In genomic region chr9:89436326-89436725, GRCh38 we compare ENCODE assay signal across 12 cellular contexts.
DNase-seq lines count a peak whose midpoint lies in the region; ATAC-seq and TF ChIP-seq lines count a peak whose summit lies in the region.
"Had no signal": no experiment of that assay in that cellular context is flagged by ENCODE, and none has a peak within 500 bp of the region (broad histone marks: within the 10 kb centered on the region; RNA-seq: fewer than 3 reads in every experiment).

No MANE protein-coding gene starts in this region.

- H3K9me3 Mint-ChIP-seq in T-cell: no peaks in the 10 kb centered on the region

- H3K27ac ChIP-seq in osteoblast (ENCODE audit: low read depth, low read length): no peak overlapping the region
- H3K27ac ChIP-seq: left ventricle myocardium inferior had no signal

- H3K4me2 ChIP-seq in osteoblast (ENCODE audit: insufficient read depth, low read length): no peak overlapping the region

- H3K4me1 Mint-ChIP-seq in T-cell: peaks cover 92 to 98% (median 93%) of the 10 kb centered on the region in 3 donors

- peak overlapping the region; percentile 35; the same call in 1 of the 2 replicates for H3K9ac ChIP-seq in ES-I3 (ENCODE audit: low read depth, low read length)

- no peaks in the 10 kb centered on the region for H3K27me3 Mint-ChIP-seq in T-cell

- POLR2A ChIA-PET in T-cell (lab: Charles Lee): interaction anchor here in 1 of 2 donors (0.7 kb wide), 1 partner anchor 116 kb away, joined by 12 read pairs; no protein-coding TSS in a partner anchor

- H2AFZ ChIP-seq in osteoblast (ENCODE audit: low read length): no peak overlapping the region

- H3K36me3 Mint-ChIP-seq in T-cell: peaks cover 18% of the 10 kb centered on the region

- peak overlapping the region in 1 of 3 donors; percentile 69 for H3K4me3 Mint-ChIP-seq in T-cell

- H3K36me3 ChIP-seq in ES-I3 (ENCODE audit: insufficient read depth, low read length): no peaks in the 10 kb centered on the region
- no peaks in the 10 kb centered on the region for H3K36me3 ChIP-seq in osteoblast (ENCODE audit: insufficient read depth, low read length)
- H3K36me3 ChIP-seq: left ventricle myocardium inferior had no signal

- H3K27me3 ChIP-seq in osteoblast (ENCODE audit: insufficient read depth, low read length): no peaks in the 10 kb centered on the region

- CTCF ChIA-PET in T-cell (lab: Charles Lee): interaction anchor here (1.2 to 2.7 kb wide), 2 partner anchors 113 kb away, joined by 3 to 8 read pairs; no protein-coding TSS in a partner anchor

- H3K4me1 ChIP-seq in ES-I3 (ENCODE audit: insufficient read depth, low read length) (peaks cover 42% of the 10 kb centered on the region), osteoblast (ENCODE audit: insufficient read depth, low read length) (no peaks in the 10 kb centered on the region)

- intact Hi-C loops in head of caudate nucleus (cut with DNase I): no loop called here

- ATAC-seq in T-cell (replicated peaks in 1 of 4): no peak
- no peak for ATAC-seq in HG02763 (IDR thresholded peaks at IDR 0.05; ENCODE audit: unreplicated experiment)

- H3K27ac Mint-ChIP-seq in T-cell: peak overlapping the region; percentile 92 to 95

- H3K9me3 ChIP-seq in ES-I3 (ENCODE audit: control insufficient read depth, insufficient read depth, low read length): no peaks in the 10 kb centered on the region
- H3K9me3 ChIP-seq in osteoblast (ENCODE audit: low read depth, low read length): no peaks in the 10 kb centered on the region
- H3K9me3 ChIP-seq: left ventricle myocardium inferior had no signal

- H3K4me3 ChIP-seq in osteoblast (ENCODE audit: insufficient read depth, low read length): no peak overlapping the region
- H3K4me3 ChIP-seq: left ventricle myocardium inferior had no signal

- TF ChIP-seq CTCF in osteoblast (IDR thresholded peaks at IDR 0.05; ENCODE audit: extremely low read depth, low read depth, low read length): no peak

- no peaks in the 10 kb centered on the region for H4K20me1 ChIP-seq in osteoblast (ENCODE audit: insufficient read depth, low read length)

- no peaks in the 10 kb centered on the region for H3K79me2 ChIP-seq in osteoblast (ENCODE audit: insufficient read depth, low read length)

- DNase-seq in T-cell (no peak), head of caudate nucleus (peak; percentile 60 to 92 (median 80)), osteoblast (ENCODE audit: insufficient read length, low spot score, missing footprints) (peak; percentile 53), NCI-H2171 (lab: John Stamatoyannopoulos, UW) (no peak), HCEC 1CT (no peak), NCI-H1092 treated with DMSO at 0.1 percent for 48 hours (lab: John Stamatoyannopoulos, UW) (no peak)
- DNase-seq: activated T-cell treated with anti-CD3 and anti-CD28 coated beads, Interleukin-2, amount 50 U/mL, for 48 hours; left ventricle myocardium inferior; NCI-H1105; trophoblast cell had no signal

Comparison
In these comparisons a context has a peak if more than half of its experiments do, and no peak if none do; other contexts are left out.
1. DNase-seq: peak in head of caudate nucleus (42 of 42) and osteoblast (single experiment); none in T-cell (0 of 34), NCI-H2171 (single experiment), HCEC 1CT (single experiment) and NCI-H1092 treated with DMSO at 0.1 percent for 48 hours (single experiment).